14 cellular contexts compared by ENCODE assay signal in the genomic region with DNA sequence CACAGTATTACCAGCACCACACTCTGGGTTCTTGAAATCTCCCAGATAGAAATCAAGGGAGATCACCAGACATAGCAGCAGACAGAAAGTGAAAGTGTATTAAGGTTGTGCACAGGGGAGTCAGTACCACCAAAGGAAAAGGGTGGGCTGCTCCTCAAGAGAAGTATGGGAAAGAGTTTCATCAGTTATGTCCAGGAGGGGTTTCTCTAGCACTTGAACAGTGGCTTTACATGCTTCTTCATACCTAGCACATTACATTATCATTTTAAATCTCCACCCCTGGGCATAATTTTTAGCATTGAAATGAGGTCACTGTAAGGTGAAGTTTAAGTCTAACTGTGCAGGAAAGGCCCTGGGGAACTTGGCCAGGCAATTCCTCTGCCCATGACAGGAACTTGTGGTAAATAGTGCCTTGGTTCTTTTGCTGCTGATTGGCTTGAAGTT.
DNase-seq lines count a peak whose midpoint lies in the region; ATAC-seq, FAIRE-seq and TF ChIP-seq lines count a peak whose summit lies in the region.
"Had no signal": no experiment of that assay in that cellular context is flagged by ENCODE, and none has a peak within 500 bp of the region (broad histone marks: within the 10 kb centered on the region; RNA-seq: fewer than 3 reads in every experiment).

No MANE protein-coding gene starts in this region.

- TF ChIP-seq CTCF in GM12878 (IDR thresholded peaks at IDR 0.05 in 2 of 3, conservative IDR thresholded peaks at IDR 0.05 in 1 of 3; ENCODE audit: control insufficient read depth in 2 of 3, extremely low read depth in 1 of 3, insufficient read depth in 1 of 3, low read depth in 3 of 3, low read length in 3 of 3) = no peak

- no peak overlapping the region for H3K4me2 ChIP-seq in GM12878 (ENCODE audit: control insufficient read depth, insufficient read depth)

- RAD21 ChIA-PET in GM12878 (lab: Charles Lee; ENCODE audit: unreplicated experiment) = interaction anchor here (1.3 kb wide), 1 partner anchor 8 kb away, joined by 4 read pairs; no protein-coding TSS in a partner anchor

- BruUV-seq in GM12878 (replicated peaks; lab: Mats Ljungman, UMichigan) = no TSS peak

- no peaks in the 10 kb centered on the region for H3K79me2 ChIP-seq in GM12878 (ENCODE audit: control insufficient read depth, insufficient read depth, low read length)

- no peak overlapping the region for H3K4me3 ChIP-seq in GM12878
- H3K4me3 ChIP-seq: right lobe of liver had no signal

- H3K27me3 ChIP-seq in GM12878 (replicated peaks in 1 of 2; ENCODE audit: control insufficient read depth in 2 of 2, insufficient read depth in 2 of 2, low read length in 1 of 2) = no peaks in the 10 kb centered on the region
- H3K27me3 ChIP-seq: right lobe of liver had no signal

- no peak for TF ChIP-seq RAD21 in GM12878 (IDR thresholded peaks at IDR 0.05; ENCODE audit: insufficient read depth, low read depth, low read length)

- no peak overlapping the region for H3K27ac ChIP-seq in GM12878 (ENCODE audit: control insufficient read depth, insufficient read depth)
- H3K27ac ChIP-seq: right lobe of liver had no signal

- H3K4me1 ChIP-seq in GM12878 (ENCODE audit: control insufficient read depth, insufficient read depth, low read length) = no peaks in the 10 kb centered on the region
- H3K4me1 ChIP-seq: right lobe of liver had no signal

- H4K20me1 ChIP-seq in GM12878 (ENCODE audit: control insufficient read depth, insufficient read depth) = no peaks in the 10 kb centered on the region

- ATAC-seq in GM18498 (IDR thresholded peaks at IDR 0.05; ENCODE audit: unreplicated experiment) = peak; percentile 70
- ATAC-seq in GM21390 (IDR thresholded peaks at IDR 0.05; ENCODE audit: unreplicated experiment) = peak; percentile 82
- peak; percentile 85 for ATAC-seq in HG03103 (IDR thresholded peaks at IDR 0.05; ENCODE audit: low read depth, unreplicated experiment)
- ATAC-seq in GM12878 = peak; percentile 97
- no peak for ATAC-seq in left ventricle myocardium superior
- ATAC-seq: HCT116, right lobe of liver had no signal

- CTCF ChIA-PET in GM12878 (lab: Yijun Ruan, JAX) = no interaction called here

- POLR2A ChIA-PET in GM12878 (lab: Charles Lee) = no interaction called here

- DNase-seq in GM12878 (ENCODE audit: low read depth, low spot score) (no peak), NCI-H1694 treated with DMSO at 0.1 percent for 48 hours (lab: John Stamatoyannopoulos, UW) (no peak), left ventricle myocardium superior (no peak), dermis blood vessel endothelial cell (no peak), cardiac septum (ENCODE audit: low spot score) (no peak)
- DNase-seq: DMS 273 treated with DMSO at 0.1 percent for 48 hours; NCI-H1436; right lobe of liver; stimulated activated naive CD4-positive, alpha-beta T cell had no signal

- SMC1A ChIA-PET in GM12878 (lab: Charles Lee; ENCODE audit: uncharacterized antibody, unreplicated experiment) = no interaction called here

- no peak for TF ChIP-seq EP300 in GM12878 (IDR thresholded peaks at IDR 0.05; ENCODE audit: borderline replicate concordance in 1 of 2, control insufficient read depth in 1 of 2, low read depth in 2 of 2, low read length in 2 of 2)

- no peak for FAIRE-seq in GM12878 (lab: Jason Lieb, UNC)
- FAIRE-seq: endothelial cell of umbilical vein had no signal

- no peaks in the 10 kb centered on the region for H3K36me3 ChIP-seq in GM12878 (ENCODE audit: control insufficient read depth in 2 of 2, insufficient read depth in 2 of 2, low read length in 1 of 2)
- H3K36me3 ChIP-seq: right lobe of liver had no signal

- no peak overlapping the region for H2AFZ ChIP-seq in GM12878 (ENCODE audit: control insufficient read depth, low read depth, low read length)

- H3K9me3 ChIP-seq in GM12878 (replicated peaks; ENCODE audit: control insufficient read depth, insufficient read depth, low read length) = no peaks in the 10 kb centered on the region
- H3K9me3 ChIP-seq: right lobe of liver had no signal

- no peak overlapping the region for H3K9ac ChIP-seq in GM12878 (ENCODE audit: control insufficient read depth, insufficient read depth, low read length)

- in situ Hi-C loops in GM12878 (cut with MboI) = no loop called here

- intact Hi-C loops in GM12878 (cut with micrococcal nuclease; ENCODE audit: unreplicated experiment) = no loop called here
- intact Hi-C loops in left ventricle myocardium superior (cut with micrococcal nuclease) = no loop called here
- intact Hi-C loops in cardiac septum (cut with DNase I) = no loop called here

- no peak for TF ChIP-seq POLR2A in GM12878 (IDR thresholded peaks at IDR 0.05; ENCODE audit: low read depth, low read length)

TF ChIP-seq in GM12878, 131 proteins besides CTCF, POLR2A, EP300 and RAD21 (continues in another document):
- TF ChIP-seq, protein P1, sequence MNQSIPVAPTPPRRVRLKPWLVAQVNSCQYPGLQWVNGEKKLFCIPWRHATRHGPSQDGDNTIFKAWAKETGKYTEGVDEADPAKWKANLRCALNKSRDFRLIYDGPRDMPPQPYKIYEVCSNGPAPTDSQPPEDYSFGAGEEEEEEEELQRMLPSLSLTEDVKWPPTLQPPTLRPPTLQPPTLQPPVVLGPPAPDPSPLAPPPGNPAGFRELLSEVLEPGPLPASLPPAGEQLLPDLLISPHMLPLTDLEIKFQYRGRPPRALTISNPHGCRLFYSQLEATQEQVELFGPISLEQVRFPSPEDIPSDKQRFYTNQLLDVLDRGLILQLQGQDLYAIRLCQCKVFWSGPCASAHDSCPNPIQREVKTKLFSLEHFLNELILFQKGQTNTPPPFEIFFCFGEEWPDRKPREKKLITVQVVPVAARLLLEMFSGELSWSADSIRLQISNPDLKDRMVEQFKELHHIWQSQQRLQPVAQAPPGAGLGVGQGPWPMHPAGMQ (IDR thresholded peaks at IDR 0.05; ENCODE audit: borderline replicate concordance) = no peak
- TF ChIP-seq HDGF (IDR thresholded peaks at IDR 0.05) (no peak), BHLHE40 (IDR thresholded peaks at IDR 0.05; ENCODE audit: borderline replicate concordance in 1 of 2, low read depth in 2 of 2, low read length in 1 of 2) (peak in 1 of 2 experiments; percentile 14; a peak in 1 of 4 replicates), NBN (IDR thresholded peaks at IDR 0.05) (no peak), CREM (IDR thresholded peaks at IDR 0.05; ENCODE audit: low read depth) (peak; percentile 79), ZNF274 (IDR thresholded peaks at IDR 0.05; ENCODE audit: insufficient read depth, insufficient read length) (no peak), RUNX3 (IDR thresholded peaks at IDR 0.05; ENCODE audit: low read length) (peak; percentile 89), RFX5 (IDR thresholded peaks at IDR 0.05; ENCODE audit: low read depth, low read length) (no peak), MEF2B (IDR thresholded peaks at IDR 0.05; ENCODE audit: partially characterized antibody, poor library complexity, severe bottlenecking) (peak; percentile 39), SP1 (IDR thresholded peaks at IDR 0.05; ENCODE audit: low read depth, low read length) (no peak), POU2F2 (IDR thresholded peaks at IDR 0.05; ENCODE audit: borderline replicate concordance, low read depth, low read length) (no peak), NR2F1 (conservative IDR thresholded peaks at IDR 0.05) (peak; percentile 53; the same call in 1 of the 2 replicates), TCF7 (IDR thresholded peaks at IDR 0.05; ENCODE audit: borderline replicate concordance) (no peak), MTA2 (IDR thresholded peaks at IDR 0.05; ENCODE audit: low read depth) (peak; percentile 51; the same call in 1 of the 2 replicates), ATF7 (IDR thresholded peaks at IDR 0.05; ENCODE audit: low read depth) (peak; percentile 74), CBFB (IDR thresholded peaks at IDR 0.05; ENCODE audit: low read depth) (0 out of 2 replicates have a peak, but pooled peaks have one; percentile 20), IKZF1 (conservative IDR thresholded peaks at IDR 0.05) (peak; percentile 37; the same call in 1 of the 2 replicates), ZSCAN29 (IDR thresholded peaks at IDR 0.05) (no peak)
- TF ChIP-seq, protein P2, sequence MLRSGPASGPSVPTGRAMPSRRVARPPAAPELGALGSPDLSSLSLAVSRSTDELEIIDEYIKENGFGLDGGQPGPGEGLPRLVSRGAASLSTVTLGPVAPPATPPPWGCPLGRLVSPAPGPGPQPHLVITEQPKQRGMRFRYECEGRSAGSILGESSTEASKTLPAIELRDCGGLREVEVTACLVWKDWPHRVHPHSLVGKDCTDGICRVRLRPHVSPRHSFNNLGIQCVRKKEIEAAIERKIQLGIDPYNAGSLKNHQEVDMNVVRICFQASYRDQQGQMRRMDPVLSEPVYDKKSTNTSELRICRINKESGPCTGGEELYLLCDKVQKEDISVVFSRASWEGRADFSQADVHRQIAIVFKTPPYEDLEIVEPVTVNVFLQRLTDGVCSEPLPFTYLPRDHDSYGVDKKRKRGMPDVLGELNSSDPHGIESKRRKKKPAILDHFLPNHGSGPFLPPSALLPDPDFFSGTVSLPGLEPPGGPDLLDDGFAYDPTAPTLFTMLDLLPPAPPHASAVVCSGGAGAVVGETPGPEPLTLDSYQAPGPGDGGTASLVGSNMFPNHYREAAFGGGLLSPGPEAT (IDR thresholded peaks at IDR 0.05; ENCODE audit: low read depth) = peak; percentile 58
- TF ChIP-seq, protein P3, sequence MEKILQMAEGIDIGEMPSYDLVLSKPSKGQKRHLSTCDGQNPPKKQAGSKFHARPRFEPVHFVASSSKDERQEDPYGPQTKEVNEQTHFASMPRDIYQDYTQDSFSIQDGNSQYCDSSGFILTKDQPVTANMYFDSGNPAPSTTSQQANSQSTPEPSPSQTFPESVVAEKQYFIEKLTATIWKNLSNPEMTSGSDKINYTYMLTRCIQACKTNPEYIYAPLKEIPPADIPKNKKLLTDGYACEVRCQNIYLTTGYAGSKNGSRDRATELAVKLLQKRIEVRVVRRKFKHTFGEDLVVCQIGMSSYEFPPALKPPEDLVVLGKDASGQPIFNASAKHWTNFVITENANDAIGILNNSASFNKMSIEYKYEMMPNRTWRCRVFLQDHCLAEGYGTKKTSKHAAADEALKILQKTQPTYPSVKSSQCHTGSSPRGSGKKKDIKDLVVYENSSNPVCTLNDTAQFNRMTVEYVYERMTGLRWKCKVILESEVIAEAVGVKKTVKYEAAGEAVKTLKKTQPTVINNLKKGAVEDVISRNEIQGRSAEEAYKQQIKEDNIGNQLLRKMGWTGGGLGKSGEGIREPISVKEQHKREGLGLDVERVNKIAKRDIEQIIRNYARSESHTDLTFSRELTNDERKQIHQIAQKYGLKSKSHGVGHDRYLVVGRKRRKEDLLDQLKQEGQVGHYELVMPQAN (conservative IDR thresholded peaks at IDR 0.05) = no peak
